9 cellular contexts compared by ENCODE assay signal in genomic region chr12:69059465-69060457, GRCh38.
DNase-seq lines count a peak whose midpoint lies in the region; ATAC-seq and TF ChIP-seq lines count a peak whose summit lies in the region.
"Had no signal": no experiment of that assay in that cellular context is flagged by ENCODE, and none has a peak within 500 bp of the region (broad histone marks: within the 10 kb centered on the region; RNA-seq: fewer than 3 reads in every experiment).

No MANE protein-coding gene starts in this region.

- H3K9me3 Mint-ChIP-seq in activated naive CD4-positive, alpha-beta T cell treated with anti-CD3 and anti-CD28 coated beads, Interleukin-2, amount 50 U/mL, for 72 hours = peaks cover 0 to 3% of the 10 kb centered on the region in 2 donors
- H3K9me3 Mint-ChIP-seq in activated naive CD4-positive, alpha-beta T cell treated with anti-CD3 and anti-CD28 coated beads, Interleukin-2, amount 10 ng/mL, durations not matched to agents 7 days and 5 days = no peaks in the 10 kb centered on the region

- H3K4me1 Mint-ChIP-seq in activated naive CD4-positive, alpha-beta T cell treated with anti-CD3 and anti-CD28 coated beads, Interleukin-2, amount 10 ng/mL, durations not matched to agents 7 days and 5 days = peaks cover 11% of the 10 kb centered on the region

- no peak for TF ChIP-seq CTCF in upper lobe of right lung (IDR thresholded peaks at IDR 0.05)

- H3K27me3 Mint-ChIP-seq in activated naive CD4-positive, alpha-beta T cell treated with anti-CD3 and anti-CD28 coated beads, Interleukin-2, amount 10 ng/mL, durations not matched to agents 7 days and 5 days = no peaks in the 10 kb centered on the region

- H3K4me3 ChIP-seq in upper lobe of right lung = no peak overlapping the region

- H3K27me3 ChIP-seq in upper lobe of right lung = no peaks in the 10 kb centered on the region

- peaks cover 0 to 5% of the 10 kb centered on the region in 2 donors for H3K36me3 Mint-ChIP-seq in activated naive CD4-positive, alpha-beta T cell treated with anti-CD3 and anti-CD28 coated beads, Interleukin-2, amount 50 U/mL, for 72 hours
- H3K36me3 Mint-ChIP-seq in activated naive CD4-positive, alpha-beta T cell treated with anti-CD3 and anti-CD28 coated beads, Interleukin-2, amount 10 ng/mL, durations not matched to agents 7 days and 5 days = no peaks in the 10 kb centered on the region

- intact Hi-C loops in upper lobe of right lung (cut with DNase I) = no loop called here

- H3K27ac ChIP-seq in upper lobe of right lung = no peak overlapping the region

- no peaks in the 10 kb centered on the region for H3K36me3 ChIP-seq in upper lobe of right lung

- CTCF ChIA-PET in activated naive CD4-positive, alpha-beta T cell treated with anti-CD3 and anti-CD28 coated beads, Interleukin-2, amount 10 ng/mL, durations not matched to agents 7 days and 5 days (lab: Charles Lee) = interaction anchor here (0.6 to 2.8 kb wide), 2 partner anchors 9 to 229 kb away, joined by 3 to 13 read pairs; no protein-coding TSS in a partner anchor

- peaks cover 14% of the 10 kb centered on the region for H3K4me1 ChIP-seq in upper lobe of right lung

- peak; percentile 95 to 96 for ATAC-seq in activated naive CD4-positive, alpha-beta T cell treated with anti-CD3 and anti-CD28 coated beads, Interleukin-2, amount 50 U/mL, for 72 hours
- ATAC-seq in esophagus mucosa (peak; percentile 94), upper lobe of right lung (peak; percentile 25)

- no peak for DNase-seq in activated naive CD4-positive, alpha-beta T cell treated with anti-CD3 and anti-CD28 coated beads, Interleukin-2, amount 50 U/mL, for 72 hours (ENCODE audit: low spot score in 2 of 2)
- no peak for DNase-seq in activated naive CD4-positive, alpha-beta T cell treated with anti-CD3 and anti-CD28 coated beads, Interleukin-2, amount 10 ng/mL, durations not matched to agents 7 days and 5 days
- DNase-seq in SIG-M5 (lab: John Stamatoyannopoulos, UW) = peak; percentile 48
- no peak for DNase-seq in upper lobe of right lung
- no peak for DNase-seq in pons (ENCODE audit: low spot score)
- DNase-seq in NCI-H2196 treated with DMSO at 0.1 percent for 48 hours (lab: John Stamatoyannopoulos, UW; ENCODE audit: unreplicated experiment) = no peak
- no peak for DNase-seq in NCI-H2196 (lab: John Stamatoyannopoulos, UW; ENCODE audit: unreplicated experiment)
- DNase-seq: NCI-H82 had no signal

- H3K4me3 Mint-ChIP-seq in activated naive CD4-positive, alpha-beta T cell treated with anti-CD3 and anti-CD28 coated beads, Interleukin-2, amount 10 ng/mL, durations not matched to agents 7 days and 5 days = no peak overlapping the region

- H3K9me3 ChIP-seq in upper lobe of right lung = no peaks in the 10 kb centered on the region

- H3K27ac Mint-ChIP-seq in activated naive CD4-positive, alpha-beta T cell treated with anti-CD3 and anti-CD28 coated beads, Interleukin-2, amount 50 U/mL, for 72 hours = peak overlapping the region; percentile 6 to 8
- H3K27ac Mint-ChIP-seq in activated naive CD4-positive, alpha-beta T cell treated with anti-CD3 and anti-CD28 coated beads, Interleukin-2, amount 10 ng/mL, durations not matched to agents 7 days and 5 days = no peak overlapping the region

Comparison
In these comparisons a context has a peak if more than half of its experiments do, and no peak if none do; other contexts are left out.
1. ATAC-seq: peak in every context shown above with its lines; median percentile 96 in activated naive CD4-positive, alpha-beta T cell treated with anti-CD3 and anti-CD28 coated beads, Interleukin-2, amount 50 U/mL, for 72 hours; 94 in esophagus mucosa; 25 in upper lobe of right lung.